Comparison of ENCODE assay signal across 13 cellular contexts in genomic region chr1:241532864-241533263, GRCh38. TPM values are rescaled to one million over a fixed set of nuclear protein-coding genes. Genes with fewer than 3 reads are reported as not detected.
DNase-seq lines count a peak whose midpoint lies in the region; ATAC-seq and TF ChIP-seq lines count a peak whose summit lies in the region.
"Had no signal": no experiment of that assay in that cellular context is flagged by ENCODE, and none has a peak within 500 bp of the region (broad histone marks: within the 10 kb centered on the region; RNA-seq: fewer than 3 reads in every experiment).

No MANE protein-coding gene starts in this region.

- no peaks in the 10 kb centered on the region for H3K27me3 ChIP-seq in transverse colon
- no peaks in the 10 kb centered on the region for H3K27me3 ChIP-seq in right atrium auricular region

- no peak for DNase-seq in activated naive CD8-positive, alpha-beta T cell treated with anti-CD3 and anti-CD28 coated beads for 36 hours
- DNase-seq in RPMI8226 (peak; percentile 88), transverse colon (peak; percentile 44), right atrium auricular region (ENCODE audit: low spot score) (no peak), Ammon's horn (ENCODE audit: low spot score) (no peak), HuH-7 (ENCODE audit: low spot score) (no peak)
- DNase-seq: BE2C; central memory CD4-positive, alpha-beta T cell; IMR-90; T-helper 9 cell had no signal

- H3K27ac Mint-ChIP-seq in activated naive CD8-positive, alpha-beta T cell: no peak overlapping the region
- H3K27ac Mint-ChIP-seq in activated naive CD8-positive, alpha-beta T cell treated with anti-CD3 and anti-CD28 coated beads for 36 hours: no peak overlapping the region

- no peaks in the 10 kb centered on the region for H3K9me3 Mint-ChIP-seq in activated naive CD8-positive, alpha-beta T cell (ENCODE audit: low read depth)
- peaks cover 2% of the 10 kb centered on the region for H3K9me3 Mint-ChIP-seq in activated naive CD8-positive, alpha-beta T cell treated with anti-CD3 and anti-CD28 coated beads for 36 hours

- H3K36me3 Mint-ChIP-seq in activated naive CD8-positive, alpha-beta T cell: no peaks in the 10 kb centered on the region
- H3K36me3 Mint-ChIP-seq in activated naive CD8-positive, alpha-beta T cell treated with anti-CD3 and anti-CD28 coated beads for 36 hours: no peaks in the 10 kb centered on the region

- H3K27ac ChIP-seq in transverse colon (peak overlapping the region in 3 of 4 donors; percentile 33 to 62 (median 59)), right atrium auricular region (no peak overlapping the region)

- H3K4me1 Mint-ChIP-seq in activated naive CD8-positive, alpha-beta T cell (ENCODE audit: low read depth): peaks cover 16% of the 10 kb centered on the region
- peaks cover 24% of the 10 kb centered on the region for H3K4me1 Mint-ChIP-seq in activated naive CD8-positive, alpha-beta T cell treated with anti-CD3 and anti-CD28 coated beads for 36 hours

- no peaks in the 10 kb centered on the region for H3K36me3 ChIP-seq in transverse colon
- no peaks in the 10 kb centered on the region for H3K36me3 ChIP-seq in right atrium auricular region
- H3K36me3 ChIP-seq: BE2C had no signal

- H3K9me3 ChIP-seq in transverse colon: no peaks in the 10 kb centered on the region
- H3K9me3 ChIP-seq in right atrium auricular region: no peaks in the 10 kb centered on the region
- H3K9me3 ChIP-seq: BE2C had no signal

- H3K4me1 ChIP-seq in transverse colon (peaks cover 0 to 8% (median 1%) of the 10 kb centered on the region in 4 donors), right atrium auricular region (no peaks in the 10 kb centered on the region)
- H3K4me1 ChIP-seq: BE2C had no signal

- no peak for TF ChIP-seq EP300 in transverse colon (IDR thresholded peaks at IDR 0.05; ENCODE audit: low read depth)

- H3K27me3 Mint-ChIP-seq in activated naive CD8-positive, alpha-beta T cell: no peaks in the 10 kb centered on the region
- no peaks in the 10 kb centered on the region for H3K27me3 Mint-ChIP-seq in activated naive CD8-positive, alpha-beta T cell treated with anti-CD3 and anti-CD28 coated beads for 36 hours

- intact Hi-C loops in transverse colon (cut with DNase I; ENCODE audit: low total_unique reads): no loop called here

- TF ChIP-seq CTCF in transverse colon (IDR thresholded peaks at IDR 0.05) (no peak), right atrium auricular region (IDR thresholded peaks at IDR 0.05) (no peak)

- peak overlapping the region; percentile 6 for H3K4me3 Mint-ChIP-seq in activated naive CD8-positive, alpha-beta T cell
- H3K4me3 Mint-ChIP-seq in activated naive CD8-positive, alpha-beta T cell treated with anti-CD3 and anti-CD28 coated beads for 36 hours: no peak overlapping the region

- peak; percentile 15 for TF ChIP-seq POLR2A in transverse colon (IDR thresholded peaks at IDR 0.05)

- WGBS in transverse colon (ENCODE audit: low coverage in 1 of 2), 2 donors: 70 to 77% methylated on average over 4 to 7 of the region's 7 CpGs

- H3K4me3 ChIP-seq in transverse colon (no peak overlapping the region), right atrium auricular region (no peak overlapping the region)
- H3K4me3 ChIP-seq: lung had no signal

- in situ Hi-C loops in transverse colon (cut with MboI; ENCODE audit: low pct_ligation_motif_present in 1 of 4, low pct_unique_long_range_greater_than_20kb in 1 of 4, low sequenced_read_pairs in 3 of 4): loop anchor here in 2 of 4 donors (10.0 to 25.0 kb wide), 3 partner anchors 102 to 304 kb away; partner anchors contain the start of genes CHML (in 1 of the 2), EXO1 (in 1 of the 2) and OPN3 (in 1 of the 2)

- ATAC-seq in HG02870 (IDR thresholded peaks at IDR 0.05; ENCODE audit: unreplicated experiment): peak; percentile 67

RNA-seq across cellular contexts. Expression of gene KMO, which starts 0.7 kb away (rescaled TPM):
- total RNA-seq in activated naive CD8-positive, alpha-beta T cell treated with anti-CD3 and anti-CD28 coated beads for 36 hours: under 1 TPM; 0.34 to 0.37 TPM
- total RNA-seq in transverse colon (1 to 10 TPM in 1 of 4 donors, under 1 TPM in 1, not detected in 2; under 0.01 to 2.5 TPM), right atrium auricular region (under 1 TPM; 0.35 to 0.37 TPM)
- total RNA-seq: IMR-90 had no signal

RNA-seq across cellular contexts. Expression of gene FH, which starts 13.3 kb away (rescaled TPM):
- 100 to 1,000 TPM; 101 to 103 TPM for total RNA-seq in activated naive CD8-positive, alpha-beta T cell treated with anti-CD3 and anti-CD28 coated beads for 36 hours
- total RNA-seq in transverse colon (10 to 100 TPM; 21.7 to 83.8 (median 42.0) TPM), right atrium auricular region (100 to 1,000 TPM; 104 to 170 TPM)

Comparison
In these comparisons a context has a peak if more than half of its experiments do, and no peak if none do; other contexts are left out.
1. DNase-seq: peak in RPMI8226 (single experiment) and transverse colon (single experiment); none in activated naive CD8-positive, alpha-beta T cell treated with anti-CD3 and anti-CD28 coated beads for 36 hours (single experiment), right atrium auricular region (single experiment), Ammon's horn (single experiment) and HuH-7 (single experiment).
2. H3K27ac ChIP-seq: peak in transverse colon (3 of 4); none in right atrium auricular region (0 of 2).